19 cellular contexts compared by ENCODE assay signal in genomic region chr15:23897576-23897975, GRCh38.
A peak's percentile ranks its signal among the peaks of the same experiment; 100 is the strongest.
DNase-seq lines count a peak whose midpoint lies in the region; ATAC-seq and TF ChIP-seq lines count a peak whose summit lies in the region.
"Had no signal": no experiment of that assay in that cellular context is flagged by ENCODE, and none has a peak within 500 bp of the region (broad histone marks: within the 10 kb centered on the region; RNA-seq: fewer than 3 reads in every experiment).

No MANE protein-coding gene starts in this region.

- DNase-seq in Daoy (ENCODE audit: low read depth), result peak; percentile 74
- DNase-seq in NT2/D1 (ENCODE audit: low read depth, low spot score), result no peak
- DNase-seq in dorsolateral prefrontal cortex, result no peak
- no peak for DNase-seq in left lobe of liver (ENCODE audit: low spot score)
- DNase-seq in natural killer cell, result no peak
- DNase-seq in hepatocyte (ENCODE audit: low spot score), result no peak
- DNase-seq in G401 (ENCODE audit: low spot score), result no peak
- DNase-seq: activated CD4-positive, alpha-beta T cell treated with anti-CD3 and anti-CD28 coated beads for 36 hours; activated naive CD4-positive, alpha-beta T cell treated with anti-CD3 and anti-CD28 coated beads, Interleukin-2, amount 50 U/mL, for 16 hours; activated T-cell treated with anti-CD3 and anti-CD28 coated beads, Interleukin-2, amount 50 U/mL, for 72 hours; EL; naive thymus-derived CD4-positive, alpha-beta T cell; NCI-H1436; NCI-H2107; NCI-H510A treated with DMSO at 0.1 percent for 48 hours had no signal

- H3K4me3 ChIP-seq in NT2/D1 (ENCODE audit: insufficient read length, low read depth) (peak overlapping the region; percentile 39), dorsolateral prefrontal cortex (peak overlapping the region in 50 of 59 donors; percentile 1 to 64 (median 38)), rectal smooth muscle tissue (ENCODE audit: low read length) (peak overlapping the region; percentile 21), hepatocyte (no peak overlapping the region)
- H3K4me3 ChIP-seq: ascending aorta; BLaER1 treated with 17β-estradiol and CSF1 and Interleukin-3, amounts not matched to agents 10 nM and 100 nM had no signal

- intact Hi-C loops in dorsolateral prefrontal cortex (cut with DNase I) (no loop called here), natural killer cell (cut with micrococcal nuclease) (no loop called here)

- no peaks in the 10 kb centered on the region for H3K4me1 Mint-ChIP-seq in natural killer cell
- H3K4me1 Mint-ChIP-seq: activated CD4-positive, alpha-beta T cell treated with anti-CD3 and anti-CD28 coated beads for 36 hours had no signal

- H3K4me2 ChIP-seq in hepatocyte, result no peak overlapping the region
- H3K4me2 ChIP-seq: BLaER1 treated with 17β-estradiol and CSF1 and Interleukin-3, amounts not matched to agents 10 nM and 100 nM had no signal

- H3K9ac ChIP-seq in NT2/D1 (ENCODE audit: insufficient read length, low read depth) (peak overlapping the region; percentile 53), rectal smooth muscle tissue (ENCODE audit: low read length) (no peak overlapping the region)
- H3K9ac ChIP-seq: BLaER1 treated with 17β-estradiol and CSF1 and Interleukin-3, amounts not matched to agents 10 nM and 100 nM had no signal

- H3K36me3 ChIP-seq in NT2/D1 (ENCODE audit: insufficient read depth, insufficient read length, low read length), result no peaks in the 10 kb centered on the region
- no peaks in the 10 kb centered on the region for H3K36me3 ChIP-seq in rectal smooth muscle tissue (ENCODE audit: control insufficient read depth, insufficient read depth, low read length)
- no peaks in the 10 kb centered on the region for H3K36me3 ChIP-seq in hepatocyte (replicated peaks; ENCODE audit: insufficient read depth, low read depth)
- H3K36me3 ChIP-seq: ascending aorta; BLaER1 treated with 17β-estradiol and CSF1 and Interleukin-3, amounts not matched to agents 10 nM and 100 nM had no signal

- no peaks in the 10 kb centered on the region for H3K27me3 Mint-ChIP-seq in natural killer cell (ENCODE audit: low read depth in 2 of 2)
- H3K27me3 Mint-ChIP-seq: activated CD4-positive, alpha-beta T cell treated with anti-CD3 and anti-CD28 coated beads for 36 hours had no signal

- no peak overlapping the region for H3K27ac ChIP-seq in dorsolateral prefrontal cortex
- H3K27ac ChIP-seq in rectal smooth muscle tissue (ENCODE audit: low read depth, low read length), result no peak overlapping the region
- no peak overlapping the region for H3K27ac ChIP-seq in hepatocyte
- H3K27ac ChIP-seq: ascending aorta; BLaER1 treated with 17β-estradiol and CSF1 and Interleukin-3, amounts not matched to agents 10 nM and 100 nM had no signal

- 93% methylated on average over 25 of the region's 25 CpGs for WGBS in hepatocyte (ENCODE audit: low lambda C conversion rate, missing lambda C conversion rate)

- ATAC-seq in left lobe of liver (no peak), natural killer cell (no peak)
- ATAC-seq: activated CD4-positive, alpha-beta T cell treated with anti-CD3 and anti-CD28 coated beads for 36 hours; activated T-cell treated with anti-CD3 and anti-CD28 coated beads, Interleukin-2, amount 50 U/mL, for 72 hours; HCT116; naive thymus-derived CD4-positive, alpha-beta T cell had no signal

- H3K9me3 ChIP-seq in NT2/D1 (ENCODE audit: insufficient read depth, low read length), result no peaks in the 10 kb centered on the region
- H3K9me3 ChIP-seq in hepatocyte (ENCODE audit: low read depth), result no peaks in the 10 kb centered on the region
- H3K9me3 ChIP-seq: ascending aorta had no signal

- peaks cover 6 to 16% of the 10 kb centered on the region in 2 donors for H3K9me3 Mint-ChIP-seq in natural killer cell

- no peaks in the 10 kb centered on the region for H3K4me1 ChIP-seq in NT2/D1 (ENCODE audit: insufficient read depth, insufficient read length)
- H3K4me1 ChIP-seq in rectal smooth muscle tissue (ENCODE audit: control insufficient read depth, insufficient read depth, low read length), result no peaks in the 10 kb centered on the region
- H3K4me1 ChIP-seq in hepatocyte (ENCODE audit: insufficient read depth), result no peaks in the 10 kb centered on the region
- H3K4me1 ChIP-seq: ascending aorta; BLaER1 treated with 17β-estradiol and CSF1 and Interleukin-3, amounts not matched to agents 10 nM and 100 nM had no signal

- peaks cover 7% of the 10 kb centered on the region for H3K36me3 Mint-ChIP-seq in natural killer cell

- H2AFZ ChIP-seq in hepatocyte, result no peak overlapping the region

- H4K20me1 ChIP-seq in hepatocyte (ENCODE audit: insufficient read depth, poor library complexity, severe bottlenecking), result no peaks in the 10 kb centered on the region
- H4K20me1 ChIP-seq: BLaER1 treated with 17β-estradiol and CSF1 and Interleukin-3, amounts not matched to agents 10 nM and 100 nM had no signal

- no peak overlapping the region for H3K4me3 Mint-ChIP-seq in natural killer cell
- H3K4me3 Mint-ChIP-seq: activated CD4-positive, alpha-beta T cell treated with anti-CD3 and anti-CD28 coated beads for 36 hours; activated T-cell treated with anti-CD3 and anti-CD28 coated beads, Interleukin-2, amount 50 U/mL, for 72 hours had no signal

- no peak overlapping the region for H3K27ac Mint-ChIP-seq in natural killer cell
- H3K27ac Mint-ChIP-seq: activated CD4-positive, alpha-beta T cell treated with anti-CD3 and anti-CD28 coated beads for 36 hours; activated T-cell treated with anti-CD3 and anti-CD28 coated beads, Interleukin-2, amount 50 U/mL, for 72 hours; naive thymus-derived CD4-positive, alpha-beta T cell had no signal

- no peaks in the 10 kb centered on the region for H3K9me2 ChIP-seq in hepatocyte (replicated peaks; ENCODE audit: insufficient read depth)

- H3K27me3 ChIP-seq in NT2/D1 (ENCODE audit: insufficient read depth, insufficient read length) (no peaks in the 10 kb centered on the region), dorsolateral prefrontal cortex (peaks cover 0 to 21% (median 0%) of the 10 kb centered on the region in 45 donors), rectal smooth muscle tissue (ENCODE audit: control insufficient read depth, insufficient read depth, low read length) (no peaks in the 10 kb centered on the region), hepatocyte (no peaks in the 10 kb centered on the region)
- H3K27me3 ChIP-seq: ascending aorta; BLaER1 treated with 17β-estradiol and CSF1 and Interleukin-3, amounts not matched to agents 10 nM and 100 nM had no signal

- no peaks in the 10 kb centered on the region for H3K79me2 ChIP-seq in hepatocyte

- TF ChIP-seq CTCF in dorsolateral prefrontal cortex (IDR thresholded peaks at IDR 0.05 in 54 of 56, conservative IDR thresholded peaks at IDR 0.05 in 2 of 56; ENCODE audit: low read depth in 1 of 56, partially characterized antibody in 56 of 56), result no peak
- no peak for TF ChIP-seq CTCF in natural killer cell (IDR thresholded peaks at IDR 0.05)
- TF ChIP-seq CTCF in hepatocyte (IDR thresholded peaks at IDR 0.05; ENCODE audit: poor library complexity), result no peak

- in situ Hi-C loops in G401 (cut with HindIII; ENCODE audit: low sequenced_read_pairs), result no loop called here
